ENCODE assay signal across 10 cellular contexts in genomic region chr11:62677160-62677559, GRCh38. TPM values are rescaled to one million over a fixed set of nuclear protein-coding genes. Genes with fewer than 3 reads are reported as not detected.
DNase-seq lines count a peak whose midpoint lies in the region; ATAC-seq and TF ChIP-seq lines count a peak whose summit lies in the region.
"Had no signal": no experiment of that assay in that cellular context is flagged by ENCODE, and none has a peak within 500 bp of the region (broad histone marks: within the 10 kb centered on the region; RNA-seq: fewer than 3 reads in every experiment).

No MANE protein-coding gene starts in this region.

- no peaks in the 10 kb centered on the region for H3K27me3 Mint-ChIP-seq in activated CD8-positive, alpha-beta T cell treated with anti-CD3 and anti-CD28 coated beads, Interleukin-2, amount 10 ng/mL, durations not matched to agents 7 days and 5 days (ENCODE audit: low read depth)
- no peaks in the 10 kb centered on the region for H3K27me3 Mint-ChIP-seq in naive thymus-derived CD8-positive, alpha-beta T cell

- ATAC-seq in DND-41 (ENCODE audit: insufficient read depth, low read depth) (no peak), HG02678 (IDR thresholded peaks at IDR 0.05; ENCODE audit: unreplicated experiment) (no peak)
- ATAC-seq in activated CD8-positive, alpha-beta T cell treated with anti-CD3 and anti-CD28 coated beads, Interleukin-2, amount 10 ng/mL, durations not matched to agents 7 days and 5 days = no peak
- no peak for ATAC-seq in naive thymus-derived CD8-positive, alpha-beta T cell

- H2AFZ ChIP-seq in DND-41 (ENCODE audit: low read depth, low read length) (no peak overlapping the region), SK-N-SH (ENCODE audit: low read depth) (no peak overlapping the region)

- H3K4me1 ChIP-seq in DND-41 (ENCODE audit: insufficient read depth, low read length) (peaks cover 49% of the 10 kb centered on the region), ovary (ENCODE audit: insufficient read depth) (peaks cover 8% of the 10 kb centered on the region), SK-N-SH (ENCODE audit: control insufficient read depth in 1 of 2, insufficient read depth in 2 of 2, low read depth in 1 of 2, low read length in 1 of 2) (peaks cover 18 to 24% of the 10 kb centered on the region in 2 experiments; a peak in 3 of 4 replicates)

- H3K27me3 ChIP-seq in DND-41 (ENCODE audit: insufficient read depth, low read length, poor library complexity) (no peaks in the 10 kb centered on the region), ovary (no peaks in the 10 kb centered on the region), SK-N-SH (ENCODE audit: insufficient read depth) (no peaks in the 10 kb centered on the region)

- peaks cover 46% of the 10 kb centered on the region for H3F3A ChIP-seq in SK-N-SH (replicated peaks; ENCODE audit: insufficient read depth)

- H3K27ac Mint-ChIP-seq in activated CD8-positive, alpha-beta T cell treated with anti-CD3 and anti-CD28 coated beads, Interleukin-2, amount 10 ng/mL, durations not matched to agents 7 days and 5 days = peak overlapping the region; percentile 87
- H3K27ac Mint-ChIP-seq in naive thymus-derived CD8-positive, alpha-beta T cell = peak overlapping the region; percentile 67 to 98 (median 88)

- peaks cover 59% of the 10 kb centered on the region for H3K4me1 Mint-ChIP-seq in activated CD8-positive, alpha-beta T cell treated with anti-CD3 and anti-CD28 coated beads, Interleukin-2, amount 10 ng/mL, durations not matched to agents 7 days and 5 days (ENCODE audit: low read depth)
- peaks cover 19 to 59% (median 51%) of the 10 kb centered on the region in 4 donors for H3K4me1 Mint-ChIP-seq in naive thymus-derived CD8-positive, alpha-beta T cell

- H3K9ac ChIP-seq in DND-41 (ENCODE audit: low read depth, low read length) (peak overlapping the region; percentile 94; the same call in 1 of the 2 replicates), SK-N-SH (no peak overlapping the region)

- H3K9me2 ChIP-seq in SK-N-SH = no peaks in the 10 kb centered on the region

- H3K27ac ChIP-seq in C4-2B = peak overlapping the region; percentile 83; the same call in 1 of the 2 replicates
- no peak overlapping the region for H3K27ac ChIP-seq in DND-41 (ENCODE audit: low read length)
- no peak overlapping the region for H3K27ac ChIP-seq in ovary
- H3K27ac ChIP-seq in SK-N-SH (ENCODE audit: low read depth in 2 of 2, low read length in 1 of 2) = peak overlapping the region in 1 of 2 experiments; percentile 2; a peak in 1 of 4 replicates

- H3K9me3 ChIP-seq in DND-41 (ENCODE audit: insufficient read depth, low read length, severe bottlenecking) (no peaks in the 10 kb centered on the region), ovary (no peaks in the 10 kb centered on the region), SK-N-SH (no peaks in the 10 kb centered on the region)

- TF ChIP-seq CTCF in C4-2B (conservative IDR thresholded peaks at IDR 0.05) (no peak), DND-41 (IDR thresholded peaks at IDR 0.05; ENCODE audit: borderline replicate concordance, extremely low read depth, low read length, poor library complexity, severe bottlenecking) (no peak), ovary (IDR thresholded peaks at IDR 0.05) (no peak), SK-N-SH (IDR thresholded peaks at IDR 0.05) (no peak)

- intact Hi-C loops in ovary (cut with DNase I) = loop anchor here in 2 of 4 donors (5.0 to 10.0 kb wide), 2 partner anchors 50 to 282 kb away; partner anchors contain the start of genes HNRNPUL2 (in 1 of the 2) and TTC9C (in 1 of the 2)

- CTCF ChIA-PET in activated CD8-positive, alpha-beta T cell treated with anti-CD3 and anti-CD28 coated beads, Interleukin-2, amount 10 ng/mL, durations not matched to agents 7 days and 5 days (lab: Charles Lee) = interaction anchor here (1.3 to 7.0 kb wide), 5 partner anchors 13 to 85 kb away, joined by 3 to 77 read pairs (median 5); partner anchors contain the start of genes C11orf98, MTA2 and TUT1
- CTCF ChIA-PET in SK-N-SH (lab: Yijun Ruan, JAX) = interaction anchor here (0.7 to 1.7 kb wide), 4 partner anchors 17 to 282 kb away, joined by 3 to 7 read pairs (median 4); partner anchors contain the start of gene EML3

- no peak for TF ChIP-seq EP300 in ovary (IDR thresholded peaks at IDR 0.05)
- no peak for TF ChIP-seq EP300 in SK-N-SH (IDR thresholded peaks at IDR 0.05; ENCODE audit: borderline replicate concordance in 1 of 2, low read depth in 1 of 2, low read length in 1 of 2)

- peaks cover 48% of the 10 kb centered on the region for H3K36me3 Mint-ChIP-seq in activated CD8-positive, alpha-beta T cell treated with anti-CD3 and anti-CD28 coated beads, Interleukin-2, amount 10 ng/mL, durations not matched to agents 7 days and 5 days (ENCODE audit: low read depth)
- H3K36me3 Mint-ChIP-seq in naive thymus-derived CD8-positive, alpha-beta T cell = peaks cover 0 to 39% (median 4%) of the 10 kb centered on the region in 3 donors

- DNase-seq in DND-41 = no peak
- no peak for DNase-seq in activated CD8-positive, alpha-beta T cell treated with anti-CD3 and anti-CD28 coated beads, Interleukin-2, amount 10 ng/mL, durations not matched to agents 7 days and 5 days
- DNase-seq in naive thymus-derived CD8-positive, alpha-beta T cell = no peak
- no peak for DNase-seq in NCI-H2227 (lab: John Stamatoyannopoulos, UW; ENCODE audit: unreplicated experiment)
- no peak for DNase-seq in ovary
- DNase-seq in SK-N-SH = no peak
- DNase-seq: stimulated activated CD4-positive, alpha-beta T cell treated with anti-CD3 and anti-CD28 coated beads, Interleukin-4, amount 100 ng/mL, for 1 hour; substantia nigra had no signal

- H3K4me3 ChIP-seq in DND-41 (ENCODE audit: low read depth in 1 of 2, low read length in 2 of 2) (peak overlapping the region in 1 of 2 experiments; percentile 100; a peak in 1 of 4 replicates), ovary (no peak overlapping the region), SK-N-SH (ENCODE audit: low read depth in 2 of 2, low read length in 1 of 2) (no peak overlapping the region)

- TF ChIP-seq POLR2A in ovary (IDR thresholded peaks at IDR 0.05) = no peak

- H3K4me2 ChIP-seq in DND-41 (ENCODE audit: insufficient read depth, low read length) (peak overlapping the region; percentile 98), SK-N-SH (no peak overlapping the region)

- peaks cover 59% of the 10 kb centered on the region for H3K79me2 ChIP-seq in DND-41 (ENCODE audit: insufficient read depth, low read length)
- peaks cover 68% of the 10 kb centered on the region for H3K79me2 ChIP-seq in SK-N-SH (ENCODE audit: insufficient read depth)

- WGBS in ovary, 3 donors = 64 to 67% (median 64%) methylated on average over 5 of the region's 5 CpGs
- 86% methylated on average over 5 of the region's 5 CpGs for WGBS in SK-N-SH (ENCODE audit: low lambda C conversion rate)

- no peaks in the 10 kb centered on the region for H3K9me3 Mint-ChIP-seq in activated CD8-positive, alpha-beta T cell treated with anti-CD3 and anti-CD28 coated beads, Interleukin-2, amount 10 ng/mL, durations not matched to agents 7 days and 5 days (ENCODE audit: insufficient read depth)
- H3K9me3 Mint-ChIP-seq in naive thymus-derived CD8-positive, alpha-beta T cell = no peaks in the 10 kb centered on the region

- POLR2A ChIA-PET in activated CD8-positive, alpha-beta T cell treated with anti-CD3 and anti-CD28 coated beads, Interleukin-2, amount 10 ng/mL, durations not matched to agents 7 days and 5 days (lab: Charles Lee) = interaction anchor here (1.3 to 4.8 kb wide), 5 partner anchors 10 to 179 kb away, joined by 3 to 32 read pairs (median 8); partner anchors contain the start of genes C11orf98, CSKMT and INTS5
- POLR2A ChIA-PET in naive thymus-derived CD8-positive, alpha-beta T cell (lab: Charles Lee) = interaction anchor here (0.8 to 5.8 kb wide), 9 partner anchors 11 to 164 kb away, joined by 3 to 59 read pairs (median 4); partner anchors contain the start of genes BSCL2, C11orf98, CSKMT and GNG3
- POLR2A ChIA-PET in SK-N-SH (lab: Yijun Ruan, JAX) = interaction anchor here (1.2 to 2.6 kb wide), 3 partner anchors 12 to 164 kb away, joined by 3 to 13 read pairs (median 3); partner anchors contain the start of genes C11orf98, CSKMT and HNRNPUL2

- H3K36me3 ChIP-seq in DND-41 (ENCODE audit: insufficient read depth, low read length) (peaks cover 41% of the 10 kb centered on the region), ovary (no peaks in the 10 kb centered on the region), SK-N-SH (replicated peaks in 1 of 2; ENCODE audit: control insufficient read depth in 1 of 2, insufficient read depth in 2 of 2, low read length in 1 of 2) (peaks cover 19 to 26% of the 10 kb centered on the region in 2 experiments)

- peak overlapping the region; percentile 47 for H3K4me3 Mint-ChIP-seq in activated CD8-positive, alpha-beta T cell treated with anti-CD3 and anti-CD28 coated beads, Interleukin-2, amount 10 ng/mL, durations not matched to agents 7 days and 5 days
- H3K4me3 Mint-ChIP-seq in naive thymus-derived CD8-positive, alpha-beta T cell = peak overlapping the region; percentile 23 to 94 (median 88)

- peaks cover 6% of the 10 kb centered on the region; the same call in 1 of the 2 replicates for H4K20me1 ChIP-seq in DND-41 (ENCODE audit: insufficient read depth, low read length)
- no peaks in the 10 kb centered on the region for H4K20me1 ChIP-seq in SK-N-SH (ENCODE audit: insufficient read depth)

- no peak for TF ChIP-seq RAD21 in SK-N-SH (IDR thresholded peaks at IDR 0.05; ENCODE audit: low read length)

RNA-seq across cellular contexts. Expression of gene UBXN1, which starts 1.7 kb away (rescaled TPM):
- total RNA-seq in activated CD8-positive, alpha-beta T cell treated with anti-CD3 and anti-CD28 coated beads, Interleukin-2, amount 10 ng/mL, durations not matched to agents 7 days and 5 days = 100 to 1,000 TPM; 107 to 118 TPM
- total RNA-seq in naive thymus-derived CD8-positive, alpha-beta T cell = 100 to 1,000 TPM; 214 to 218 TPM
- polyA plus RNA-seq in naive thymus-derived CD8-positive, alpha-beta T cell = 100 to 1,000 TPM; 188 to 219 (median 218) TPM
- total RNA-seq in ovary = 100 to 1,000 TPM; 106 to 239 (median 170) TPM
- 100 to 1,000 TPM in 1 of 2 donors, 10 to 100 TPM in 1; 97.6 to 284 TPM for polyA plus RNA-seq in ovary
- polyA plus RNA-seq in SK-N-SH (2012; rRNA removed) = 202 and 256 TPM in 2 replicates
- polyA plus RNA-seq in SK-N-SH (2012; cell fraction: cytosol; rRNA removed) = 217 and 261 TPM in 2 replicates
- polyA plus RNA-seq in SK-N-SH (2012; cell fraction: nucleus; rRNA removed) = 259 and 329 TPM in 2 replicates

RNA-seq across cellular contexts. Expression of gene LBHD1, which starts 5.1 kb away (rescaled TPM):
- 10 to 100 TPM; 22.3 to 25.0 TPM for total RNA-seq in activated CD8-positive, alpha-beta T cell treated with anti-CD3 and anti-CD28 coated beads, Interleukin-2, amount 10 ng/mL, durations not matched to agents 7 days and 5 days
- total RNA-seq in naive thymus-derived CD8-positive, alpha-beta T cell = 10 to 100 TPM; 29.5 to 30.9 TPM
- 1 to 10 TPM; 2.4 to 8.3 (median 4.4) TPM for polyA plus RNA-seq in naive thymus-derived CD8-positive, alpha-beta T cell
- 1 to 10 TPM; 2.4 to 6.0 (median 4.6) TPM for total RNA-seq in ovary
- polyA plus RNA-seq in ovary = 1 to 10 TPM; 2.6 to 5.3 TPM
- 9.7 and 12.0 TPM in 2 replicates for polyA plus RNA-seq in SK-N-SH (2012; rRNA removed)
- polyA plus RNA-seq in SK-N-SH (2012; cell fraction: cytosol; rRNA removed) = 5.5 and 6.3 TPM in 2 replicates
- polyA plus RNA-seq in SK-N-SH (2012; cell fraction: nucleus; rRNA removed) = 56.3 and 74.8 TPM in 2 replicates

RNA-seq across cellular contexts. Expression of gene UQCC3, which starts 5.7 kb away (rescaled TPM):
- total RNA-seq in activated CD8-positive, alpha-beta T cell treated with anti-CD3 and anti-CD28 coated beads, Interleukin-2, amount 10 ng/mL, durations not matched to agents 7 days and 5 days = 1 to 10 TPM; 7.5 TPM
- total RNA-seq in naive thymus-derived CD8-positive, alpha-beta T cell = 1 to 10 TPM; 5.4 to 6.6 TPM
- polyA plus RNA-seq in naive thymus-derived CD8-positive, alpha-beta T cell = 1 to 10 TPM; 9.1 to 9.7 (median 9.6) TPM
- total RNA-seq in ovary = 10 to 100 TPM in 2 of 7 donors, 1 to 10 TPM in 5; 7.1 to 13.7 (median 8.9) TPM
- polyA plus RNA-seq in ovary = 1 to 10 TPM; 1.6 to 9.6 TPM
- polyA plus RNA-seq in SK-N-SH (2012; rRNA removed) = 22.7 and 24.8 TPM in 2 replicates
- 16.3 and 23.0 TPM in 2 replicates for polyA plus RNA-seq in SK-N-SH (2012; cell fraction: cytosol; rRNA removed)
- polyA plus RNA-seq in SK-N-SH (2012; cell fraction: nucleus; rRNA removed) = 6.4 and 15.5 TPM in 2 replicates

RNA-seq across cellular contexts. Expression of gene CSKMT, which starts 12.0 kb away (rescaled TPM):
- 10 to 100 TPM; 21.9 to 22.8 TPM for total RNA-seq in activated CD8-positive, alpha-beta T cell treated with anti-CD3 and anti-CD28 coated beads, Interleukin-2, amount 10 ng/mL, durations not matched to agents 7 days and 5 days
- total RNA-seq in naive thymus-derived CD8-positive, alpha-beta T cell = 10 to 100 TPM; 43.6 to 45.0 TPM
- 1 to 10 TPM; 1.8 to 3.7 (median 3.4) TPM for polyA plus RNA-seq in naive thymus-derived CD8-positive, alpha-beta T cell
- 10 to 100 TPM; 14.2 to 31.5 (median 21.7) TPM for total RNA-seq in ovary
- polyA plus RNA-seq in ovary (10 to 100 TPM in 1 of 2 donors, 1 to 10 TPM in 1; 3.6 to 16.9 TPM), SK-N-SH (2012; rRNA removed) (9.5 and 11.1 TPM in 2 replicates)
- polyA plus RNA-seq in SK-N-SH (2012; cell fraction: cytosol; rRNA removed) = 4.1 and 5.2 TPM in 2 replicates
- 29.4 and 57.3 TPM in 2 replicates for polyA plus RNA-seq in SK-N-SH (2012; cell fraction: nucleus; rRNA removed)

RNA-seq across cellular contexts. Expression of gene C11orf98, which starts 12.2 kb away (rescaled TPM):
- 100 to 1,000 TPM; 131 to 133 TPM for total RNA-seq in activated CD8-positive, alpha-beta T cell treated with anti-CD3 and anti-CD28 coated beads, Interleukin-2, amount 10 ng/mL, durations not matched to agents 7 days and 5 days
- 10 to 100 TPM; 51.8 to 58.0 TPM for total RNA-seq in naive thymus-derived CD8-positive, alpha-beta T cell
- 100 to 1,000 TPM in 2 of 3 donors, 10 to 100 TPM in 1; 99.9 to 149 (median 117) TPM for polyA plus RNA-seq in naive thymus-derived CD8-positive, alpha-beta T cell
- total RNA-seq in ovary = 10 to 100 TPM; 24.2 to 62.3 (median 35.1) TPM
- 10 to 100 TPM; 50.8 to 55.5 TPM for polyA plus RNA-seq in ovary
- polyA plus RNA-seq in SK-N-SH (2012; rRNA removed) = 90.1 and 126 TPM in 2 replicates
- polyA plus RNA-seq in SK-N-SH (2012; cell fraction: cytosol; rRNA removed) = 90.3 and 96.3 TPM in 2 replicates
- 111 and 131 TPM in 2 replicates for polyA plus RNA-seq in SK-N-SH (2012; cell fraction: nucleus; rRNA removed)
